Comparison of ENCODE assay signal across 16 cellular contexts in the genomic region with DNA sequence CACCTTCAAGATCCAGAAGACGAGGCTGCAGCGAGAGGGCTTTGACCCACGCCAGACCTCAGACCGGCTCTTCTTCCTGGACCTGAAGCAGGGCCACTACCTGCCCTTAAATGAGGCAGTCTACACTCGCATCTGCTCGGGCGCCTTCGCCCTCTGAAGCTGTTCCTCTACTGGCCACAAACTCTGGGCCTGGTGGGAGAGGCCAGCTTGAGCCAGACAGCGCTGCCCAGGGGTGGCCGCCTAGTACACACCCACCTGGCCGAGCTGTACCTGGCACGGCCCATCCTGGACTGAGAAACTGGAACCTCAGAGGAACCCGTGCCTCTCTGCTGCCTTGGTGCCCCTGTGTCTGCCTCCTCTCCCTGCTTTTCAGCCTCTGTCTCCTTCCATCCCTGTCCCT. TPM values are rescaled to one million over a fixed set of nuclear protein-coding genes. Genes with fewer than 3 reads are reported as not detected.
"Had no signal": no experiment of that assay in that cellular context is flagged by ENCODE, and none has a peak within 500 bp of the region (broad histone marks: within the 10 kb centered on the region; RNA-seq: fewer than 3 reads in every experiment).

No MANE protein-coding gene starts in this region.

- H3K4me3 ChIP-seq: esophagus squamous epithelium, mucosa of descending colon, sigmoid colon, thyroid gland had no signal

- H3K9me3 ChIP-seq: esophagus squamous epithelium, mucosa of descending colon, sigmoid colon, thyroid gland had no signal

- H3K27me3 ChIP-seq: esophagus squamous epithelium, sigmoid colon, thyroid gland had no signal

- H3K36me3 Mint-ChIP-seq: activated naive CD8-positive, alpha-beta T cell; natural killer cell had no signal

- H3K27ac ChIP-seq: thyroid gland had no signal

- DNase-seq: activated CD4-positive, alpha-beta T cell treated with anti-CD3 and anti-CD28 coated beads, Interleukin-2, amount 50 U/mL, for 1 hour; activated effector memory CD4-positive, alpha-beta T cell treated with anti-CD3 and anti-CD28 coated beads, Interleukin-2, amount 50 U/mL, for 16 hours; activated T-cell treated with anti-CD3 and anti-CD28 coated beads, Interleukin-2, amount 50 U/mL, for 1 hour; esophagus squamous epithelium; left cardiac atrium; mucosa of descending colon; natural killer cell; sigmoid colon; stimulated activated CD4-positive, alpha-beta T cell treated with anti-CD3 and anti-CD28 coated beads, Interleukin-2, amount 100 ng/mL, for 24 hours; T-helper 2 cell; thyroid gland had no signal

- ATAC-seq: mucosa of descending colon, natural killer cell had no signal

- H3K27me3 Mint-ChIP-seq: activated naive CD8-positive, alpha-beta T cell; stimulated activated naive CD8-positive, alpha-beta T cell treated with anti-CD3 and anti-CD28 coated beads, Interleukin-15, Interleukin-2, amounts not matched to agents 100 ng/mL and 50 ng/mL, for 24 hours had no signal

- H3K4me1 ChIP-seq: thyroid gland had no signal

- H3K27ac Mint-ChIP-seq: activated naive CD8-positive, alpha-beta T cell; natural killer cell; stimulated activated naive CD8-positive, alpha-beta T cell treated with anti-CD3 and anti-CD28 coated beads, Interleukin-15, Interleukin-2, amounts not matched to agents 100 ng/mL and 50 ng/mL, for 24 hours had no signal

- H3K9me3 Mint-ChIP-seq: natural killer cell; stimulated activated naive CD8-positive, alpha-beta T cell treated with anti-CD3 and anti-CD28 coated beads, Interleukin-15, Interleukin-2, amounts not matched to agents 100 ng/mL and 50 ng/mL, for 24 hours had no signal

- H3K4me3 Mint-ChIP-seq: activated naive CD8-positive, alpha-beta T cell; natural killer cell; stimulated activated naive CD8-positive, alpha-beta T cell treated with anti-CD3 and anti-CD28 coated beads, Interleukin-15, Interleukin-2, amounts not matched to agents 100 ng/mL and 50 ng/mL, for 24 hours had no signal

RNA-seq across cellular contexts. Expression of gene NXNL1, which starts 43.7 kb away (rescaled TPM):
- total RNA-seq: bronchial epithelial cell, esophagus squamous epithelium, lung microvascular endothelial cell, mucosa of descending colon, natural killer cell, omental fat pad, sigmoid colon, thyroid gland had no signal
- polyA plus RNA-seq: sigmoid colon had no signal

RNA-seq across cellular contexts. Expression of gene TMEM221, which starts 56.0 kb away (rescaled TPM):
- total RNA-seq: bronchial epithelial cell, lung microvascular endothelial cell, natural killer cell had no signal
